2 cellular contexts compared by ENCODE assay signal in the genomic region with DNA sequence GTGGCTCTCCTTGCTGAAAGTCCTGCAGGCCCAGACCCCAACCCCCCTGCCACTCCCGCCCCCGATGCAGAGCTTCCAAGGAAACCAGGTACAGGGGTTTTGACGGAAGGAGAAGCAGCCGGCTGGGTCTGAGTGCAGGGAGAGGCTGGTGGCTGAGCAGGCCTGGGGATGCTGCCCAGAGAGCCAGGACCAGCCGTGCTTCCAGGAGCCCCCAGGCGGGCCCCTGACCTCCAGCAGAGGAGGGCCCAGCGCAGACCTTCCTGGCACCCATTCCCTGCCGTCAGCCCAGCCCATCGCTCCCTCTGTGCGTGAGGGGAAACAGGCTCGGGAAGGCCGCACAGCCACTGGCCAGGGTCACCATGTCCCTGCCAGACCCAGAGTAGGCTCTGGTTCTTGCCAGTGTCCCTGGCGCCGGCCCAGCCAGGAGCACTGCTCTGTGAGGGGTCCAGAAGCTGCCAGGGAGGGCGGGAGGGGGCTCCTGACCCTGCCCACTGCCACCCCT.
TF ChIP-seq lines count a peak whose summit lies in the region.

No MANE protein-coding gene starts in this region.

TF ChIP-seq in SK-N-SH, 30 proteins besides CTCF, POLR2A, EP300 and RAD21:
- TF ChIP-seq TAF1 (IDR thresholded peaks at IDR 0.05; ENCODE audit: borderline replicate concordance, low read depth, low read length), result no peak

TF ChIP-seq in SK-N-SH treated with all-trans-retinoic acid at 6 μM for 48 hours, 23 proteins besides CTCF, POLR2A, EP300 and RAD21:
- TF ChIP-seq ZC3H10 (CRISPR knock-in tag; IDR thresholded peaks at IDR 0.05) (no peak), ZNF70 (CRISPR knock-in tag; IDR thresholded peaks at IDR 0.05) (no peak), OSR1 (CRISPR knock-in tag; IDR thresholded peaks at IDR 0.05) (no peak), ESRRG (CRISPR knock-in tag; IDR thresholded peaks at IDR 0.05) (no peak), RARB (CRISPR knock-in tag; IDR thresholded peaks at IDR 0.05) (no peak), SNAI2 (CRISPR knock-in tag; IDR thresholded peaks at IDR 0.05) (no peak), BACH2 (CRISPR knock-in tag; IDR thresholded peaks at IDR 0.05; ENCODE audit: borderline replicate concordance) (no peak), ZNF8 (CRISPR knock-in tag; IDR thresholded peaks at IDR 0.05) (no peak), TOX (CRISPR knock-in tag; IDR thresholded peaks at IDR 0.05; ENCODE audit: borderline replicate concordance) (no peak), ARNTL (CRISPR knock-in tag; IDR thresholded peaks at IDR 0.05; ENCODE audit: borderline replicate concordance, low read depth) (no peak), ZFP30 (CRISPR knock-in tag; IDR thresholded peaks at IDR 0.05) (no peak), TCF4 (CRISPR knock-in tag; IDR thresholded peaks at IDR 0.05; ENCODE audit: borderline replicate concordance) (no peak)
- TF ChIP-seq, protein P1, sequence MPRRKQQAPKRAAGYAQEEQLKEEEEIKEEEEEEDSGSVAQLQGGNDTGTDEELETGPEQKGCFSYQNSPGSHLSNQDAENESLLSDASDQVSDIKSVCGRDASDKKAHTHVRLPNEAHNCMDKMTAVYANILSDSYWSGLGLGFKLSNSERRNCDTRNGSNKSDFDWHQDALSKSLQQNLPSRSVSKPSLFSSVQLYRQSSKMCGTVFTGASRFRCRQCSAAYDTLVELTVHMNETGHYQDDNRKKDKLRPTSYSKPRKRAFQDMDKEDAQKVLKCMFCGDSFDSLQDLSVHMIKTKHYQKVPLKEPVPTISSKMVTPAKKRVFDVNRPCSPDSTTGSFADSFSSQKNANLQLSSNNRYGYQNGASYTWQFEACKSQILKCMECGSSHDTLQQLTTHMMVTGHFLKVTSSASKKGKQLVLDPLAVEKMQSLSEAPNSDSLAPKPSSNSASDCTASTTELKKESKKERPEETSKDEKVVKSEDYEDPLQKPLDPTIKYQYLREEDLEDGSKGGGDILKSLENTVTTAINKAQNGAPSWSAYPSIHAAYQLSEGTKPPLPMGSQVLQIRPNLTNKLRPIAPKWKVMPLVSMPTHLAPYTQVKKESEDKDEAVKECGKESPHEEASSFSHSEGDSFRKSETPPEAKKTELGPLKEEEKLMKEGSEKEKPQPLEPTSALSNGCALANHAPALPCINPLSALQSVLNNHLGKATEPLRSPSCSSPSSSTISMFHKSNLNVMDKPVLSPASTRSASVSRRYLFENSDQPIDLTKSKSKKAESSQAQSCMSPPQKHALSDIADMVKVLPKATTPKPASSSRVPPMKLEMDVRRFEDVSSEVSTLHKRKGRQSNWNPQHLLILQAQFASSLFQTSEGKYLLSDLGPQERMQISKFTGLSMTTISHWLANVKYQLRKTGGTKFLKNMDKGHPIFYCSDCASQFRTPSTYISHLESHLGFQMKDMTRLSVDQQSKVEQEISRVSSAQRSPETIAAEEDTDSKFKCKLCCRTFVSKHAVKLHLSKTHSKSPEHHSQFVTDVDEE (CRISPR knock-in tag; IDR thresholded peaks at IDR 0.05), result no peak
- TF ChIP-seq, protein P2, sequence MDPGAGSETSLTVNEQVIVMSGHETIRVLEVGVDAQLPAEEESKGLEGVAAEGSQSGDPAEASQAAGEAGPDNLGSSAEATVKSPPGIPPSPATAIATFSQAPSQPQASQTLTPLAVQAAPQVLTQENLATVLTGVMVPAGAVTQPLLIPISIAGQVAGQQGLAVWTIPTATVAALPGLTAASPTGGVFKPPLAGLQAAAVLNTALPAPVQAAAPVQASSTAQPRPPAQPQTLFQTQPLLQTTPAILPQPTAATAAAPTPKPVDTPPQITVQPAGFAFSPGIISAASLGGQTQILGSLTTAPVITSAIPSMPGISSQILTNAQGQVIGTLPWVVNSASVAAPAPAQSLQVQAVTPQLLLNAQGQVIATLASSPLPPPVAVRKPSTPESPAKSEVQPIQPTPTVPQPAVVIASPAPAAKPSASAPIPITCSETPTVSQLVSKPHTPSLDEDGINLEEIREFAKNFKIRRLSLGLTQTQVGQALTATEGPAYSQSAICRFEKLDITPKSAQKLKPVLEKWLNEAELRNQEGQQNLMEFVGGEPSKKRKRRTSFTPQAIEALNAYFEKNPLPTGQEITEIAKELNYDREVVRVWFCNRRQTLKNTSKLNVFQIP (CRISPR knock-in tag; IDR thresholded peaks at IDR 0.05; ENCODE audit: borderline replicate concordance, low read depth), result no peak
- TF ChIP-seq, protein P3, sequence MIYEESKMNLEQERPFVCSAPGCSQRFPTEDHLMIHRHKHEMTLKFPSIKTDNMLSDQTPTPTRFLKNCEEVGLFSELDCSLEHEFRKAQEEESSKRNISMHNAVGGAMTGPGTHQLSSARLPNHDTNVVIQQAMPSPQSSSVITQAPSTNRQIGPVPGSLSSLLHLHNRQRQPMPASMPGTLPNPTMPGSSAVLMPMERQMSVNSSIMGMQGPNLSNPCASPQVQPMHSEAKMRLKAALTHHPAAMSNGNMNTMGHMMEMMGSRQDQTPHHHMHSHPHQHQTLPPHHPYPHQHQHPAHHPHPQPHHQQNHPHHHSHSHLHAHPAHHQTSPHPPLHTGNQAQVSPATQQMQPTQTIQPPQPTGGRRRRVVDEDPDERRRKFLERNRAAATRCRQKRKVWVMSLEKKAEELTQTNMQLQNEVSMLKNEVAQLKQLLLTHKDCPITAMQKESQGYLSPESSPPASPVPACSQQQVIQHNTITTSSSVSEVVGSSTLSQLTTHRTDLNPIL (CRISPR knock-in tag; IDR thresholded peaks at IDR 0.05; ENCODE audit: low read depth), result no peak
